24 cellular contexts compared by ENCODE assay signal in genomic region chr19:54644056-54644455, GRCh38. TPM values are rescaled to one million over a fixed set of nuclear protein-coding genes. Genes with fewer than 3 reads are reported as not detected.
A peak's percentile ranks its signal among the peaks of the same experiment; 100 is the strongest.
DNase-seq lines count a peak whose midpoint lies in the region; ATAC-seq, FAIRE-seq and TF ChIP-seq lines count a peak whose summit lies in the region.
"Had no signal": no experiment of that assay in that cellular context is flagged by ENCODE, and none has a peak within 500 bp of the region (broad histone marks: within the 10 kb centered on the region; RNA-seq: fewer than 3 reads in every experiment).

No MANE protein-coding gene starts in this region.

- H4K20me1 ChIP-seq in HepG2 (ENCODE audit: insufficient read depth, low read length), result no peaks in the 10 kb centered on the region

- H3K36me3 ChIP-seq in right lobe of liver (no peaks in the 10 kb centered on the region), HepG2 (replicated peaks in 1 of 2; ENCODE audit: control insufficient read depth in 1 of 2, insufficient read depth in 2 of 2, low read length in 2 of 2) (no peaks in the 10 kb centered on the region), mucosa of descending colon (ENCODE audit: low read depth) (no peaks in the 10 kb centered on the region), aorta (ENCODE audit: control insufficient read depth in 1 of 2, insufficient read depth in 2 of 2, low read length in 1 of 2) (no peaks in the 10 kb centered on the region)
- H3K36me3 ChIP-seq: BE2C, neutrophil had no signal

- H2AFZ ChIP-seq in HepG2 (ENCODE audit: low read length), result no peak overlapping the region
- H2AFZ ChIP-seq: GM23338 had no signal

- H3K27ac ChIP-seq in right lobe of liver, result no peak overlapping the region
- no peak overlapping the region for H3K27ac ChIP-seq in HepG2 (ENCODE audit: extremely low read length, insufficient read depth, low read length)
- H3K27ac ChIP-seq in aorta (ENCODE audit: low read depth in 1 of 2, low read length in 2 of 2), result no peak overlapping the region
- H3K27ac ChIP-seq: neutrophil had no signal

- TF ChIP-seq EP300 in HepG2 (IDR thresholded peaks at IDR 0.05; ENCODE audit: low read depth in 2 of 2, low read length in 2 of 2) (no peak), HepG2 (CRISPR knock-in tag; IDR thresholded peaks at IDR 0.05; ENCODE audit: borderline replicate concordance) (no peak)

- H3K79me2 ChIP-seq in HepG2 (ENCODE audit: insufficient read depth, low read length), result no peaks in the 10 kb centered on the region

- intact Hi-C loops in right lobe of liver (cut with DNase I), result no loop called here
- intact Hi-C loops in HepG2 (cut with micrococcal nuclease; ENCODE audit: unreplicated experiment), result no loop called here
- intact Hi-C loops in head of caudate nucleus (cut with DNase I), result no loop called here
- intact Hi-C loops in mucosa of descending colon (cut with DNase I, micrococcal nuclease), result no loop called here
- intact Hi-C loops in aorta (cut with DNase I), result no loop called here

- no peak overlapping the region for H3K9ac ChIP-seq in HepG2 (ENCODE audit: insufficient read depth, low read depth, low read length)

- ATAC-seq in right lobe of liver (peak; percentile 54 to 78 (median 72)), HepG2 (no peak), mucosa of descending colon (peak; percentile 17), aorta (ENCODE audit: low FRiP score) (peak; percentile 38), GM18498 (IDR thresholded peaks at IDR 0.05; ENCODE audit: unreplicated experiment) (no peak)
- ATAC-seq: activated CD8-positive, alpha-beta T cell treated with anti-CD3 and anti-CD28 coated beads for 36 hours; GM23338 had no signal

- TF ChIP-seq RAD21 in HepG2 (CRISPR knock-in tag; IDR thresholded peaks at IDR 0.05), result no peak

- no peak for TF ChIP-seq POLR2A in right lobe of liver (IDR thresholded peaks at IDR 0.05)
- TF ChIP-seq POLR2A in HepG2 (IDR thresholded peaks at IDR 0.05; ENCODE audit: insufficient read depth in 1 of 2, low read depth in 2 of 2, low read length in 2 of 2), result no peak

- no peak for TF ChIP-seq CTCF in right lobe of liver (IDR thresholded peaks at IDR 0.05)
- TF ChIP-seq CTCF in HepG2 (CRISPR knock-in tag; IDR thresholded peaks at IDR 0.05), result no peak
- TF ChIP-seq CTCF in mucosa of descending colon (IDR thresholded peaks at IDR 0.05), result no peak

- DNase-seq in right lobe of liver (no peak), HepG2 (ENCODE audit: low spot score) (no peak), head of caudate nucleus (peak in 27 of 42 donors; percentile 7 to 62 (median 40)), mucosa of descending colon (peak in 1 of 3 donors; percentile 24), aorta (peak in 1 of 2 donors; percentile 84), KBM-7 (no peak)
- no peak for DNase-seq in effector CD4-positive, alpha-beta T cell
- DNase-seq: activated CD4-positive, CD25-positive, alpha-beta regulatory T cell; activated CD8-positive, alpha-beta T cell treated with anti-CD3 and anti-CD28 coated beads for 36 hours; activated gamma-delta T cell; activated T-cell treated with anti-CD3 and anti-CD28 coated beads for 4 hours; BE2C; cortex of kidney; NCI-H1436 treated with DMSO at 0.1 percent for 48 hours; NCI-H2171; NCI-H524; stimulated activated CD4-positive, alpha-beta T cell treated with anti-CD3 and anti-CD28 coated beads, Interleukin-12 subunit alpha, Interleukin-12 subunit beta, amount 100 ng/mL, for 4 hours; T1000 had no signal

- H3K9me3 ChIP-seq in right lobe of liver (no peaks in the 10 kb centered on the region), HepG2 (ENCODE audit: low read length) (no peaks in the 10 kb centered on the region), mucosa of descending colon (no peaks in the 10 kb centered on the region), aorta (ENCODE audit: control insufficient read depth, low read length) (no peaks in the 10 kb centered on the region)
- H3K9me3 ChIP-seq: BE2C, neutrophil had no signal

- CTCF ChIA-PET in HepG2 (lab: Yijun Ruan, JAX; ENCODE audit: low intra/inter-chr PET ratio, low total read pairs), result no interaction called here

- POLR2A ChIA-PET in HepG2 (lab: Yijun Ruan, JAX), result no interaction called here

- in situ Hi-C loops in HepG2 (cut with HindIII; ENCODE audit: extremely low pct_ligation_motif_present, low pct_unique_long_range_greater_than_20kb), result no loop called here
- in situ Hi-C loops in KBM-7 (cut with MboI; ENCODE audit: low pct_unique_long_range_greater_than_20kb, low sequenced_read_pairs), result no loop called here

- no peaks in the 10 kb centered on the region for H3K27me3 ChIP-seq in right lobe of liver
- peaks cover 0 to 3% of the 10 kb centered on the region in 2 experiments; a peak in 1 of 5 replicates for H3K27me3 ChIP-seq in HepG2 (ENCODE audit: control insufficient read depth in 1 of 2, insufficient read depth in 2 of 2, low read length in 2 of 2)
- no peaks in the 10 kb centered on the region for H3K27me3 ChIP-seq in aorta (ENCODE audit: control insufficient read depth in 1 of 2, insufficient read depth in 2 of 2, low read length in 1 of 2)

- no peak for FAIRE-seq in HepG2 (lab: Jason Lieb, UNC)
- FAIRE-seq: A204.1 had no signal

- BruUV-seq in HepG2 (replicated peaks; lab: Mats Ljungman, UMichigan), result no TSS peak

- H3K4me3 ChIP-seq in right lobe of liver, result no peak overlapping the region
- no peak overlapping the region for H3K4me3 ChIP-seq in HepG2 (replicated peaks in 1 of 3; ENCODE audit: insufficient read depth in 1 of 3, low read depth in 2 of 3, low read length in 3 of 3)
- H3K4me3 ChIP-seq in mucosa of descending colon, result no peak overlapping the region
- no peak overlapping the region for H3K4me3 ChIP-seq in aorta (ENCODE audit: low read length in 2 of 2)
- H3K4me3 ChIP-seq: GM23338 had no signal

- 32% methylated on average over 3 of the region's 5 CpGs for WGBS in right lobe of liver (ENCODE audit: insufficient coverage, low coverage, low lambda C conversion rate, missing lambda C conversion rate)
- WGBS in HepG2 (ENCODE audit: low lambda C conversion rate), result 21% methylated on average over 2 of the region's 5 CpGs
- 67 to 69% methylated on average over 5 of the region's 5 CpGs for WGBS in aorta, 2 donors

- H3K4me1 ChIP-seq in right lobe of liver (no peaks in the 10 kb centered on the region), HepG2 (ENCODE audit: insufficient read depth, low read length) (no peaks in the 10 kb centered on the region), mucosa of descending colon (ENCODE audit: low read depth) (no peaks in the 10 kb centered on the region), aorta (ENCODE audit: control insufficient read depth in 1 of 2, insufficient read depth in 2 of 2, low read length in 2 of 2) (no peaks in the 10 kb centered on the region)
- H3K4me1 ChIP-seq: BE2C had no signal

- H3K4me2 ChIP-seq in HepG2 (ENCODE audit: low read depth, low read length), result no peak overlapping the region
- H3K4me2 ChIP-seq: GM23338 had no signal

RNA-seq across cellular contexts. Expression of gene LILRB1, which starts 13.8 kb away (rescaled TPM):
- total RNA-seq in right lobe of liver (10 to 100 TPM in 1 of 6 experiments, 1 to 10 TPM in 5; 1.7 to 21.9 (median 4.1) TPM), HepG2 (2016; rRNA removed; fragmentation: Illumina TruSeq; extraction: Trizol) (not detected in 2 replicates), mucosa of descending colon (10 to 100 TPM in 1 of 3 donors, 1 to 10 TPM in 2; 2.6 to 10.7 (median 4.9) TPM), aorta (10 to 100 TPM in 1 of 2 donors, 1 to 10 TPM in 1; 7.7 to 21.3 TPM)
- total RNA-seq in HepG2 (2016; cell fraction: cytosol; rRNA removed; fragmentation: Illumina TruSeq; extraction: Trizol; ENCODE audit: low read depth), result not detected in 2 replicates
- not detected in 2 replicates for total RNA-seq in HepG2 (2016; cell fraction: insoluble cytoplasmic fraction; rRNA removed; fragmentation: Illumina TruSeq; extraction: Trizol)
- not detected in 2 replicates for total RNA-seq in HepG2 (2016; cell fraction: membrane; rRNA removed; fragmentation: Illumina TruSeq; extraction: Trizol)
- total RNA-seq in HepG2 (2016; cell fraction: nucleus; rRNA removed; fragmentation: Illumina TruSeq; extraction: Trizol), result not detected in 2 replicates
- polyA plus RNA-seq in HepG2 (2011; rRNA removed) (not detected in 2 replicates), aorta (1 to 10 TPM in 1 of 2 donors, under 1 TPM in 1; 0.61 to 6.3 TPM)
- polyA plus RNA-seq in HepG2 (2011; cell fraction: cytosol; rRNA removed), result 0.03 TPM in 1 of 2 replicates, not detected in the other
- 0.16 TPM in 1 of 2 replicates, not detected in the other for polyA plus RNA-seq in HepG2 (2011; cell fraction: nucleus; rRNA removed)
- polyA plus RNA-seq in HepG2 (2012), result not detected in 2 replicates
- not detected in 2 replicates for polyA plus RNA-seq in HepG2 (2016; cell fraction: cytosol; fragmentation: Illumina TruSeq; extraction: Trizol; ENCODE audit: low read depth)
- polyA plus RNA-seq in HepG2 (2016; cell fraction: insoluble cytoplasmic fraction; fragmentation: Illumina TruSeq; extraction: Trizol; ENCODE audit: low read depth), result not detected in 2 replicates
- polyA plus RNA-seq in HepG2 (2016; cell fraction: membrane; fragmentation: Illumina TruSeq; extraction: Trizol; ENCODE audit: low read depth), result not detected in 2 replicates
- polyA plus RNA-seq in HepG2 (2016; cell fraction: nucleus; fragmentation: Illumina TruSeq; extraction: Trizol; ENCODE audit: insufficient read depth, low read depth), result not detected in 2 replicates
- 0.16 TPM in 1 of 2 replicates, not detected in the other for polyA minus RNA-seq in HepG2 (2011; rRNA and poly(A)+ RNA removed; ENCODE audit: low replicate concordance)
- polyA minus RNA-seq in HepG2 (2011; cell fraction: cytosol; rRNA and poly(A)+ RNA removed), result not detected in 2 replicates
- not detected in 2 replicates for polyA minus RNA-seq in HepG2 (2011; cell fraction: nucleus; rRNA and poly(A)+ RNA removed)
- total RNA-seq: M059J, renal cortical epithelial cell had no signal
- polyA plus RNA-seq: GM23338 had no signal

RNA-seq across cellular contexts. Expression of gene LILRB4, which starts 18.7 kb away (rescaled TPM):
- total RNA-seq in right lobe of liver (1 to 10 TPM; 1.9 to 9.5 (median 2.5) TPM), HepG2 (2016; rRNA removed; fragmentation: Illumina TruSeq; extraction: Trizol) (not detected in 2 replicates), mucosa of descending colon (1 to 10 TPM; 3.0 to 8.7 (median 6.4) TPM), aorta (10 to 100 TPM; 10.1 to 15.1 TPM)
- not detected in 2 replicates for total RNA-seq in HepG2 (2016; cell fraction: cytosol; rRNA removed; fragmentation: Illumina TruSeq; extraction: Trizol; ENCODE audit: low read depth)
- total RNA-seq in HepG2 (2016; cell fraction: insoluble cytoplasmic fraction; rRNA removed; fragmentation: Illumina TruSeq; extraction: Trizol), result not detected in 2 replicates
- total RNA-seq in HepG2 (2016; cell fraction: membrane; rRNA removed; fragmentation: Illumina TruSeq; extraction: Trizol), result not detected in 2 replicates
- not detected in 2 replicates for total RNA-seq in HepG2 (2016; cell fraction: nucleus; rRNA removed; fragmentation: Illumina TruSeq; extraction: Trizol)
- polyA plus RNA-seq in HepG2 (2011; rRNA removed) (not detected in 2 replicates), aorta (10 to 100 TPM in 1 of 2 donors, under 1 TPM in 1; 1.00 to 11.4 TPM)
- polyA plus RNA-seq in HepG2 (2011; cell fraction: cytosol; rRNA removed), result not detected in 2 replicates
- not detected in 2 replicates for polyA plus RNA-seq in HepG2 (2011; cell fraction: nucleus; rRNA removed)
- polyA plus RNA-seq in HepG2 (2012), result not detected in 2 replicates
- polyA plus RNA-seq in HepG2 (2016; cell fraction: cytosol; fragmentation: Illumina TruSeq; extraction: Trizol; ENCODE audit: low read depth), result not detected in 2 replicates
- polyA plus RNA-seq in HepG2 (2016; cell fraction: insoluble cytoplasmic fraction; fragmentation: Illumina TruSeq; extraction: Trizol; ENCODE audit: low read depth), result not detected in 2 replicates
- not detected in 2 replicates for polyA plus RNA-seq in HepG2 (2016; cell fraction: membrane; fragmentation: Illumina TruSeq; extraction: Trizol; ENCODE audit: low read depth)
- not detected in 2 replicates for polyA plus RNA-seq in HepG2 (2016; cell fraction: nucleus; fragmentation: Illumina TruSeq; extraction: Trizol; ENCODE audit: insufficient read depth, low read depth)
- not detected in 2 replicates for polyA minus RNA-seq in HepG2 (2011; rRNA and poly(A)+ RNA removed; ENCODE audit: low replicate concordance)
- polyA minus RNA-seq in HepG2 (2011; cell fraction: cytosol; rRNA and poly(A)+ RNA removed), result not detected in 2 replicates
- polyA minus RNA-seq in HepG2 (2011; cell fraction: nucleus; rRNA and poly(A)+ RNA removed), result not detected in 2 replicates
- total RNA-seq: activated CD8-positive, alpha-beta T cell treated with anti-CD3 and anti-CD28 coated beads for 36 hours; GM23338; M059J; renal cortical epithelial cell had no signal
- polyA plus RNA-seq: GM23338 had no signal

RNA-seq across cellular contexts. Expression of gene LILRA1, which starts 50.6 kb away (rescaled TPM):
- total RNA-seq in right lobe of liver, result 1 to 10 TPM in 3 of 6 experiments, under 1 TPM in 3; 0.62 to 2.7 (median 1.0) TPM
- not detected in 2 replicates for total RNA-seq in HepG2 (2016; rRNA removed; fragmentation: Illumina TruSeq; extraction: Trizol)
- total RNA-seq in HepG2 (2016; cell fraction: cytosol; rRNA removed; fragmentation: Illumina TruSeq; extraction: Trizol; ENCODE audit: low read depth), result not detected in 2 replicates
- total RNA-seq in HepG2 (2016; cell fraction: insoluble cytoplasmic fraction; rRNA removed; fragmentation: Illumina TruSeq; extraction: Trizol), result not detected in 2 replicates
- not detected in 2 replicates for total RNA-seq in HepG2 (2016; cell fraction: membrane; rRNA removed; fragmentation: Illumina TruSeq; extraction: Trizol)
- total RNA-seq in HepG2 (2016; cell fraction: nucleus; rRNA removed; fragmentation: Illumina TruSeq; extraction: Trizol), result not detected in 2 replicates
- polyA plus RNA-seq in HepG2 (2011; rRNA removed), result not detected in 2 replicates
- not detected in 2 replicates for polyA plus RNA-seq in HepG2 (2011; cell fraction: cytosol; rRNA removed)
- not detected in 2 replicates for polyA plus RNA-seq in HepG2 (2011; cell fraction: nucleus; rRNA removed)
- polyA plus RNA-seq in HepG2 (2012), result not detected in 2 replicates
- not detected in 2 replicates for polyA plus RNA-seq in HepG2 (2016; cell fraction: cytosol; fragmentation: Illumina TruSeq; extraction: Trizol; ENCODE audit: low read depth)
- not detected in 2 replicates for polyA plus RNA-seq in HepG2 (2016; cell fraction: insoluble cytoplasmic fraction; fragmentation: Illumina TruSeq; extraction: Trizol; ENCODE audit: low read depth)
- polyA plus RNA-seq in HepG2 (2016; cell fraction: membrane; fragmentation: Illumina TruSeq; extraction: Trizol; ENCODE audit: low read depth), result not detected in 2 replicates
- polyA plus RNA-seq in HepG2 (2016; cell fraction: nucleus; fragmentation: Illumina TruSeq; extraction: Trizol; ENCODE audit: insufficient read depth, low read depth), result not detected in 2 replicates
- not detected in 2 replicates for polyA minus RNA-seq in HepG2 (2011; rRNA and poly(A)+ RNA removed; ENCODE audit: low replicate concordance)
- not detected in 2 replicates for polyA minus RNA-seq in HepG2 (2011; cell fraction: cytosol; rRNA and poly(A)+ RNA removed)
- polyA minus RNA-seq in HepG2 (2011; cell fraction: nucleus; rRNA and poly(A)+ RNA removed), result not detected in 2 replicates
- 1 to 10 TPM in 1 of 3 donors, under 1 TPM in 2; 0.49 to 2.4 (median 0.76) TPM for total RNA-seq in mucosa of descending colon
- 1 to 10 TPM; 1.4 to 2.0 TPM for total RNA-seq in aorta
- polyA plus RNA-seq in aorta, result under 1 TPM; 0.08 to 0.88 TPM
- total RNA-seq: activated CD8-positive, alpha-beta T cell treated with anti-CD3 and anti-CD28 coated beads for 36 hours; GM23338; M059J; renal cortical epithelial cell had no signal
- polyA plus RNA-seq: GM23338 had no signal

Comparison
In these comparisons a context has a peak if more than half of its experiments do, and no peak if none do; other contexts are left out.
1. ATAC-seq: peak in right lobe of liver (4 of 4), mucosa of descending colon (single experiment) and aorta (single experiment); none in HepG2 (single experiment) and GM18498 (single experiment).
2. DNase-seq: peak in head of caudate nucleus (27 of 42); none in right lobe of liver (0 of 3), HepG2 (single experiment), KBM-7 (single experiment) and effector CD4-positive, alpha-beta T cell (single experiment).